In genomic region chr9:125984461-125984860, GRCh38 we compare ENCODE assay signal across 22 cellular contexts.
"Had no signal": no experiment of that assay in that cellular context is flagged by ENCODE, and none has a peak within 500 bp of the region (broad histone marks: within the 10 kb centered on the region; RNA-seq: fewer than 3 reads in every experiment).

No MANE protein-coding gene starts in this region.

- FAIRE-seq: bronchial epithelial cell, colon, frontal cortex, keratinocyte, pancreas had no signal

- H3K36me3 Mint-ChIP-seq: stimulated activated naive B cell treated with anti-CD40 and anti-IgM and Interleukin-4, amounts not matched to agents 10 μg/mL and 1 μg/mL and 100 μg/mL, for 72 hours had no signal

- DNase-seq: activated CD4-positive, alpha-beta T cell treated with anti-CD3 and anti-CD28 coated beads for 48 hours; activated CD4-positive, alpha-beta T cell treated with anti-CD3 and anti-CD28 coated beads, Interleukin-2, amount 50 U/mL, for 48 hours; activated CD8-positive, alpha-beta memory T cell treated with anti-CD3 and anti-CD28 coated beads for 24 hours; activated naive CD4-positive, alpha-beta T cell treated with Interleukin-2 at 50 U/mL for 16 hours; activated T-cell treated with anti-CD3 and anti-CD28 coated beads, Interleukin-2, amount 50 U/mL, for 4 hours; anterior cingulate cortex; effector CD8-positive, alpha-beta T cell; psoas muscle; stimulated activated CD4-positive, alpha-beta T cell treated with anti-CD3 and anti-CD28 coated beads, Interleukin-15, amount 100 ng/mL, for 24 hours; stimulated activated CD4-positive, alpha-beta T cell treated with anti-CD3 and anti-CD28 coated beads, Interleukin-2, amount 100 ng/mL, for 24 hours; stimulated activated naive B cell treated with anti-CD40 and anti-IgM and Interleukin-4, amounts not matched to agents 10 μg/mL and 1 μg/mL and 100 μg/mL, for 72 hours; stomach had no signal

- H3K4me3 Mint-ChIP-seq: activated naive CD8-positive, alpha-beta T cell; activated T-cell treated with anti-CD3 and anti-CD28 coated beads, Interleukin-2, amount 50 U/mL, for 4 hours; central memory CD8-positive, alpha-beta T cell; memory B cell; nephron; stimulated activated naive B cell treated with anti-CD40 and anti-IgM and Interleukin-4, amounts not matched to agents 10 μg/mL and 1 μg/mL and 100 μg/mL, for 72 hours had no signal

- H3K4me1 Mint-ChIP-seq: central memory CD8-positive, alpha-beta T cell; nephron; stimulated activated naive B cell treated with anti-CD40 and anti-IgM and Interleukin-4, amounts not matched to agents 10 μg/mL and 1 μg/mL and 100 μg/mL, for 72 hours had no signal

- H3K27ac Mint-ChIP-seq: activated naive CD8-positive, alpha-beta T cell; activated T-helper 2 cell treated with anti-CD3 and anti-CD28 coated beads, Interferon-gamma antibody, Interleukin-2, Interleukin-4, amounts not matched to agents 10 μg/mL and 5 μg/mL and 100 μg/mL, durations not matched to agents 14 hours and 24 hours and 36 hours; memory B cell; nephron; stimulated activated naive B cell treated with anti-CD40 and anti-IgM and Interleukin-4, amounts not matched to agents 10 μg/mL and 1 μg/mL and 100 μg/mL, for 72 hours had no signal
